In genomic region chr10:124705817-124706461, GRCh38 we compare ENCODE assay signal across 8 cellular contexts. TPM values are rescaled to one million over a fixed set of nuclear protein-coding genes. Genes with fewer than 3 reads are reported as not detected.
DNase-seq lines count a peak whose midpoint lies in the region; ATAC-seq and TF ChIP-seq lines count a peak whose summit lies in the region.

No MANE protein-coding gene starts in this region.

- no peak overlapping the region for H3K4me3 Mint-ChIP-seq in activated T-cell treated with anti-CD3 and anti-CD28 coated beads, Interleukin-2, amount 50 U/mL, for 72 hours
- H3K4me3 Mint-ChIP-seq in activated T-cell treated with anti-CD3 and anti-CD28 coated beads, Interleukin-2, amount 50 U/mL, for 4 hours = no peak overlapping the region
- peak overlapping the region; percentile 41 for H3K4me3 Mint-ChIP-seq in memory B cell

- no peak for DNase-seq in activated T-cell treated with anti-CD3 and anti-CD28 coated beads, Interleukin-2, amount 50 U/mL, for 72 hours
- DNase-seq in activated T-cell treated with anti-CD3 and anti-CD28 coated beads, Interleukin-2, amount 50 U/mL, for 4 hours = no peak
- DNase-seq in adrenal gland = peak in 1 of 7 donors; percentile 26
- no peak for DNase-seq in memory B cell (ENCODE audit: low spot score in 2 of 2)
- DNase-seq in thyroid gland = no peak
- DNase-seq in GF-D8 (lab: John Stamatoyannopoulos, UW) = no peak

- no peaks in the 10 kb centered on the region for H3K27me3 Mint-ChIP-seq in activated T-cell treated with anti-CD3 and anti-CD28 coated beads, Interleukin-2, amount 50 U/mL, for 72 hours (ENCODE audit: low read depth)
- no peaks in the 10 kb centered on the region for H3K27me3 Mint-ChIP-seq in activated T-cell treated with anti-CD3 and anti-CD28 coated beads, Interleukin-2, amount 50 U/mL, for 4 hours (ENCODE audit: low read depth)
- no peaks in the 10 kb centered on the region for H3K27me3 Mint-ChIP-seq in memory B cell

- peaks cover 6 to 15% of the 10 kb centered on the region in 2 donors for H3K36me3 Mint-ChIP-seq in activated T-cell treated with anti-CD3 and anti-CD28 coated beads, Interleukin-2, amount 50 U/mL, for 72 hours (ENCODE audit: insufficient read depth in 2 of 2)
- peaks cover 8% of the 10 kb centered on the region for H3K36me3 Mint-ChIP-seq in activated T-cell treated with anti-CD3 and anti-CD28 coated beads, Interleukin-2, amount 50 U/mL, for 4 hours (ENCODE audit: insufficient read depth)
- H3K36me3 Mint-ChIP-seq in memory B cell = peaks cover 25% of the 10 kb centered on the region

- no peak for TF ChIP-seq POLR2A in adrenal gland (IDR thresholded peaks at IDR 0.05)
- TF ChIP-seq POLR2A in thyroid gland (IDR thresholded peaks at IDR 0.05) = no peak

- H3K4me3 ChIP-seq in adrenal gland = no peak overlapping the region
- H3K4me3 ChIP-seq in thyroid gland (replicated peaks in 1 of 3) = no peak overlapping the region

- ATAC-seq in activated T-cell treated with anti-CD3 and anti-CD28 coated beads, Interleukin-2, amount 50 U/mL, for 72 hours (replicated peaks in 1 of 2) = peak; percentile 39 to 54
- ATAC-seq in activated T-cell treated with anti-CD3 and anti-CD28 coated beads, Interleukin-2, amount 50 U/mL, for 4 hours = no peak
- ATAC-seq in memory B cell (ENCODE audit: low read depth) = no peak
- no peak for ATAC-seq in HG03280 (IDR thresholded peaks at IDR 0.05; ENCODE audit: unreplicated experiment)
- no peak for ATAC-seq in GM21825 (IDR thresholded peaks at IDR 0.05; ENCODE audit: unreplicated experiment)

- H3K27ac ChIP-seq in adrenal gland (peak overlapping the region in 3 of 5 donors; percentile 95 to 98 (median 98)), thyroid gland (peak overlapping the region; percentile 91 to 94 (median 92))

- H3K27me3 ChIP-seq in adrenal gland = no peaks in the 10 kb centered on the region
- no peaks in the 10 kb centered on the region for H3K27me3 ChIP-seq in thyroid gland

- TF ChIP-seq CTCF in adrenal gland (IDR thresholded peaks at IDR 0.05) = peak in 2 of 6 experiments; percentile 11 to 34
- no peak for TF ChIP-seq CTCF in thyroid gland (IDR thresholded peaks at IDR 0.05)

- H3K9me3 Mint-ChIP-seq in activated T-cell treated with anti-CD3 and anti-CD28 coated beads, Interleukin-2, amount 50 U/mL, for 72 hours = no peaks in the 10 kb centered on the region
- H3K9me3 Mint-ChIP-seq in activated T-cell treated with anti-CD3 and anti-CD28 coated beads, Interleukin-2, amount 50 U/mL, for 4 hours = no peaks in the 10 kb centered on the region
- no peaks in the 10 kb centered on the region for H3K9me3 Mint-ChIP-seq in memory B cell

- peaks cover 96% of the 10 kb centered on the region for H3K4me1 Mint-ChIP-seq in activated T-cell treated with anti-CD3 and anti-CD28 coated beads, Interleukin-2, amount 50 U/mL, for 72 hours (ENCODE audit: low read depth)
- peaks cover 99% of the 10 kb centered on the region for H3K4me1 Mint-ChIP-seq in activated T-cell treated with anti-CD3 and anti-CD28 coated beads, Interleukin-2, amount 50 U/mL, for 4 hours (ENCODE audit: low read depth)
- peaks cover 80% of the 10 kb centered on the region for H3K4me1 Mint-ChIP-seq in memory B cell

- H3K9me3 ChIP-seq in adrenal gland (replicated peaks in 1 of 3) (no peaks in the 10 kb centered on the region), thyroid gland (no peaks in the 10 kb centered on the region)

- H3K36me3 ChIP-seq in adrenal gland (replicated peaks in 1 of 2) (peaks cover 0 to 15% of the 10 kb centered on the region in 2 donors), thyroid gland (no peaks in the 10 kb centered on the region)

- H3K4me1 ChIP-seq in adrenal gland (replicated peaks in 1 of 2) = peaks cover 96 to 100% of the 10 kb centered on the region in 2 donors
- H3K4me1 ChIP-seq in thyroid gland = peaks cover 93 to 100% of the 10 kb centered on the region in 2 donors

- WGBS in adrenal gland, 4 donors = 70 to 93% (median 82%) methylated on average over 5 to 12 of the region's 12 CpGs
- WGBS in thyroid gland, 2 donors = 88 to 94% methylated on average over 7 to 11 of the region's 12 CpGs

- H3K27ac Mint-ChIP-seq in activated T-cell treated with anti-CD3 and anti-CD28 coated beads, Interleukin-2, amount 50 U/mL, for 72 hours = peak overlapping the region; percentile 66
- H3K27ac Mint-ChIP-seq in memory B cell = peak overlapping the region; percentile 95

- intact Hi-C loops in adrenal gland (cut with DNase I) = no loop called here
- intact Hi-C loops in thyroid gland (cut with DNase I) = no loop called here

RNA-seq across cellular contexts. Expression of gene FAM53B, which starts 38.2 kb away (rescaled TPM):
- 10 to 100 TPM; 30.0 to 37.7 TPM for total RNA-seq in activated T-cell treated with anti-CD3 and anti-CD28 coated beads, Interleukin-2, amount 50 U/mL, for 72 hours
- 10 to 100 TPM; 12.9 to 19.2 (median 18.2) TPM for total RNA-seq in activated T-cell treated with anti-CD3 and anti-CD28 coated beads, Interleukin-2, amount 50 U/mL, for 4 hours
- 10 to 100 TPM; 37.7 to 90.9 (median 82.3) TPM for total RNA-seq in adrenal gland
- polyA plus RNA-seq in adrenal gland = 10 to 100 TPM; 15.1 to 56.7 (median 17.8) TPM
- 10 to 100 TPM; 37.6 to 96.3 (median 80.4) TPM for total RNA-seq in thyroid gland

Comparison
In these comparisons a context has a peak if more than half of its experiments do, and no peak if none do; other contexts are left out.
1. ATAC-seq: peak in activated T-cell treated with anti-CD3 and anti-CD28 coated beads, Interleukin-2, amount 50 U/mL, for 72 hours (2 of 2); none in activated T-cell treated with anti-CD3 and anti-CD28 coated beads, Interleukin-2, amount 50 U/mL, for 4 hours (0 of 2), memory B cell (single experiment), HG03280 (single experiment) and GM21825 (single experiment).